ENCODE assay signal across 8 cellular contexts in the genomic region with DNA sequence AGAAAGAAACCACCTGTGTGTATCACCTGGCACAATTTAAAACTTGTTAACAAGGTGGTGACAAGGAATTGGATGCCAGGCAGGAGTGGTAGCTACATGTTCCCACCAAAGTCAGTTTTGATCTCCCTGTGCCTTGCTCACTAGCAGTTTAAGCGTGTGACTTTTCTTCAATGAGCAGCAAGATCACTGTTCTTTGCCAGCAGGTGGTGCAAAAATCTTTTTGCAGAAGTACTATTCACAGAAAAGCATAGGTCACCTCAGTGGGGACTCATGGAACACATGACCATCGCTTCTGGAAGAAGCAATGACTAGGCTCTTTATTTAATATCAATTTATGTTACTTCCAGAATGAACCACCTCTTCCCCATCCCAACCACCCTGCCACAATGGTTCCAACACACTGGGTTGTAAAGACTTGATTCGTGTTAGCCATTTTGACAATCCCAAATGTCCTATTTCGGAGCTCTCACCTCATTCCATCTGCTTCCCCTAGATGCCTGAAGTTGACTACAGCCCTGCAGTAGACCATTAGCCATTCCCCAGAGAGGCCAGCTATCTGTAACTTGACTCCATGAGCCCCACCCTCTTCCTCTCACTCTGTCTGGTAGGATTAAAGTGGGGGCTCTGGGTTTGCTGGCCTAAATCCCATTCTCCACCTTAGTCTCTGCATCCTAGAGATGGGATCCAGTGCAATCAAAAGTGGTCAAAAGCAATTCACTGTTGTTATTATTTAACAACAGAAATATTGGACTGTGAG. TPM values are rescaled to one million over a fixed set of nuclear protein-coding genes. Genes with fewer than 3 reads are reported as not detected.
DNase-seq lines count a peak whose midpoint lies in the region; ATAC-seq and TF ChIP-seq lines count a peak whose summit lies in the region.
"Had no signal": no experiment of that assay in that cellular context is flagged by ENCODE, and none has a peak within 500 bp of the region (broad histone marks: within the 10 kb centered on the region; RNA-seq: fewer than 3 reads in every experiment).

No MANE protein-coding gene starts in this region.

- POLR2A ChIA-PET in activated CD4-positive, alpha-beta memory T cell treated with anti-CD3 and anti-CD28 coated beads, Interleukin-2, amount 10 ng/mL, durations not matched to agents 7 days and 5 days (lab: Charles Lee), result no interaction called here

- no peak overlapping the region for H3K4me3 ChIP-seq in coronary artery

- H3K27ac Mint-ChIP-seq in progenitor cell of endocrine pancreas, result no peak overlapping the region
- no peak overlapping the region for H3K27ac Mint-ChIP-seq in activated CD4-positive, alpha-beta memory T cell treated with anti-CD3 and anti-CD28 coated beads, Interleukin-2, amount 10 ng/mL, durations not matched to agents 7 days and 5 days
- H3K27ac Mint-ChIP-seq: T-helper 1 cell treated with Interleukin-12 subunit alpha and Interleukin-12 subunit beta and Interleukin-4 antibody, amounts not matched to agents 30 μg/mL and 1 μg/mL, for 36 hours had no signal

- no peak for TF ChIP-seq POLR2A in erythroblast (IDR thresholded peaks at IDR 0.05; ENCODE audit: low read length)

- H3K27me3 Mint-ChIP-seq in progenitor cell of endocrine pancreas, result peaks cover 7% of the 10 kb centered on the region
- H3K27me3 Mint-ChIP-seq in activated CD4-positive, alpha-beta memory T cell treated with anti-CD3 and anti-CD28 coated beads, Interleukin-2, amount 10 ng/mL, durations not matched to agents 7 days and 5 days, result peaks cover 21% of the 10 kb centered on the region

- no peaks in the 10 kb centered on the region for H3K9me3 Mint-ChIP-seq in progenitor cell of endocrine pancreas (ENCODE audit: low read depth)
- no peaks in the 10 kb centered on the region for H3K9me3 Mint-ChIP-seq in activated CD4-positive, alpha-beta memory T cell treated with anti-CD3 and anti-CD28 coated beads, Interleukin-2, amount 10 ng/mL, durations not matched to agents 7 days and 5 days
- H3K9me3 Mint-ChIP-seq: T-helper 1 cell treated with Interleukin-12 subunit alpha and Interleukin-12 subunit beta and Interleukin-4 antibody, amounts not matched to agents 30 μg/mL and 1 μg/mL, for 36 hours had no signal

- DNase-seq in NCI-H460 (ENCODE audit: extremely low read depth, low read depth) (peak; percentile 52), erythroblast (lab: John Stamatoyannopoulos, UW) (peak; percentile 48 to 52), progenitor cell of endocrine pancreas (ENCODE audit: low spot score, unreplicated experiment) (no peak), NCI-H1930 (lab: John Stamatoyannopoulos, UW) (no peak), coronary artery (ENCODE audit: low spot score) (no peak)
- DNase-seq in activated CD4-positive, alpha-beta memory T cell treated with anti-CD3 and anti-CD28 coated beads, Interleukin-2, amount 10 ng/mL, durations not matched to agents 7 days and 5 days, result no peak

- peaks cover 13% of the 10 kb centered on the region for H3K4me1 Mint-ChIP-seq in progenitor cell of endocrine pancreas (ENCODE audit: low read depth)
- no peaks in the 10 kb centered on the region for H3K4me1 Mint-ChIP-seq in activated CD4-positive, alpha-beta memory T cell treated with anti-CD3 and anti-CD28 coated beads, Interleukin-2, amount 10 ng/mL, durations not matched to agents 7 days and 5 days

- CTCF ChIA-PET in activated CD4-positive, alpha-beta memory T cell treated with anti-CD3 and anti-CD28 coated beads, Interleukin-2, amount 10 ng/mL, durations not matched to agents 7 days and 5 days (lab: Charles Lee), result interaction anchor here (1.0 to 1.3 kb wide), 2 partner anchors 42 to 358 kb away, joined by 3 read pairs; no protein-coding TSS in a partner anchor

- H3K27ac ChIP-seq in coronary artery, result no peak overlapping the region

- H3K4me3 Mint-ChIP-seq in progenitor cell of endocrine pancreas (ENCODE audit: low read depth), result no peak overlapping the region
- no peak overlapping the region for H3K4me3 Mint-ChIP-seq in activated CD4-positive, alpha-beta memory T cell treated with anti-CD3 and anti-CD28 coated beads, Interleukin-2, amount 10 ng/mL, durations not matched to agents 7 days and 5 days
- H3K4me3 Mint-ChIP-seq: T-helper 1 cell treated with Interleukin-12 subunit alpha and Interleukin-12 subunit beta and Interleukin-4 antibody, amounts not matched to agents 30 μg/mL and 1 μg/mL, for 36 hours had no signal

- ATAC-seq in GM18498 (IDR thresholded peaks at IDR 0.05; ENCODE audit: unreplicated experiment), result peak; percentile 60

- TF ChIP-seq CTCF in progenitor cell of endocrine pancreas (IDR thresholded peaks at IDR 0.05; ENCODE audit: unreplicated experiment) (peak; percentile 38), coronary artery (IDR thresholded peaks at IDR 0.05) (no peak)

- H3K36me3 Mint-ChIP-seq in progenitor cell of endocrine pancreas (ENCODE audit: insufficient read depth), result no peaks in the 10 kb centered on the region
- no peaks in the 10 kb centered on the region for H3K36me3 Mint-ChIP-seq in activated CD4-positive, alpha-beta memory T cell treated with anti-CD3 and anti-CD28 coated beads, Interleukin-2, amount 10 ng/mL, durations not matched to agents 7 days and 5 days (ENCODE audit: low read depth)

RNA-seq across cellular contexts. Expression of gene TNFRSF19, which starts 59.1 kb away (rescaled TPM):
- 26.5 and 31.3 TPM in 2 replicates for total RNA-seq in NCI-H460 (2014; rRNA removed; shearing (Covaris generic))
- 14.6 and 22.4 TPM in 2 replicates for polyA plus RNA-seq in NCI-H460 (2014; cell fraction: nucleus; rRNA removed)
- 19.0 and 28.1 TPM in 2 replicates for total RNA-seq in progenitor cell of endocrine pancreas
- total RNA-seq in activated CD4-positive, alpha-beta memory T cell treated with anti-CD3 and anti-CD28 coated beads, Interleukin-2, amount 10 ng/mL, durations not matched to agents 7 days and 5 days, result under 1 TPM; 0.33 to 0.45 TPM

Comparison
In these comparisons a context has a peak if more than half of its experiments do, and no peak if none do; other contexts are left out.
1. DNase-seq: peak in NCI-H460 (single experiment) and erythroblast (2 of 2); none in progenitor cell of endocrine pancreas (single experiment), activated CD4-positive, alpha-beta memory T cell treated with anti-CD3 and anti-CD28 coated beads, Interleukin-2, amount 10 ng/mL, durations not matched to agents 7 days and 5 days (single experiment), NCI-H1930 (0 of 2) and coronary artery (single experiment).
2. RNA of gene TNFRSF19, which starts 59.1 kb away (total RNA-seq): 26.5 to 31.3 TPM in NCI-H460 and 19.0 to 28.1 TPM in progenitor cell of endocrine pancreas; 0.33 to 0.45 TPM in activated CD4-positive, alpha-beta memory T cell treated with anti-CD3 and anti-CD28 coated beads, Interleukin-2, amount 10 ng/mL, durations not matched to agents 7 days and 5 days; every median in the first group is over 10 times any median in the second.